In genomic region chr2:27381577-27382181, GRCh38 we compare ENCODE assay signal across 6 cellular contexts. TPM values are rescaled to one million over a fixed set of nuclear protein-coding genes. Genes with fewer than 3 reads are reported as not detected.
DNase-seq lines count a peak whose midpoint lies in the region; ATAC-seq, FAIRE-seq and TF ChIP-seq lines count a peak whose summit lies in the region.

No MANE protein-coding gene starts in this region.

- H2AFZ ChIP-seq in keratinocyte (ENCODE audit: control insufficient read depth, low read length), result no peak overlapping the region

- no peak for DNase-seq in A673 (ENCODE audit: low spot score)
- DNase-seq in Panc1 (ENCODE audit: low read depth, low spot score), result no peak
- no peak for DNase-seq in keratinocyte (ENCODE audit: low read depth, low spot score)
- DNase-seq in GDM1 (lab: John Stamatoyannopoulos, UW), result no peak
- no peak for DNase-seq in AG08396 (ENCODE audit: low spot score)

- H3K27me3 ChIP-seq in A673 (replicated peaks; ENCODE audit: insufficient read depth, low read depth, low read length, poor library complexity), result no peaks in the 10 kb centered on the region
- no peaks in the 10 kb centered on the region for H3K27me3 ChIP-seq in Panc1 (ENCODE audit: control insufficient read depth, insufficient read depth, low read length)
- no peaks in the 10 kb centered on the region for H3K27me3 ChIP-seq in keratinocyte (ENCODE audit: control insufficient read depth, extremely low read depth, insufficient read depth, low read length)

- no peak overlapping the region for H3K4me3 ChIP-seq in A673 (ENCODE audit: low read depth, low read length, poor library complexity, severe bottlenecking)
- H3K4me3 ChIP-seq in Panc1 (ENCODE audit: low read depth in 2 of 2, low read length in 2 of 2), result no peak overlapping the region
- no peak overlapping the region for H3K4me3 ChIP-seq in keratinocyte (ENCODE audit: control insufficient read depth in 2 of 3, extremely low read depth in 1 of 3, insufficient read depth in 2 of 3, low read depth in 1 of 3, low read length in 3 of 3)

- intact Hi-C loops in A673 (cut with micrococcal nuclease; ENCODE audit: unreplicated experiment), result no loop called here
- intact Hi-C loops in Panc1 (cut with micrococcal nuclease; ENCODE audit: unreplicated experiment), result no loop called here

- POLR2A ChIA-PET in A673 (lab: Charles Lee; ENCODE audit: low non-redundant PET), result no interaction called here
- POLR2A ChIA-PET in Panc1 (lab: Charles Lee), result interaction anchor here (1.0 kb wide), 1 partner anchor 28 kb away, joined by 4 read pairs; the partner anchor contains the start of gene PPM1G

- dilution Hi-C loops in keratinocyte (cut with MboI; ENCODE audit: extremely low pct_ligation_motif_present, low sequenced_read_pairs), result no loop called here

- TF ChIP-seq CTCF in A673 (conservative IDR thresholded peaks at IDR 0.05; ENCODE audit: low read depth, low read length) (no peak), Panc1 (IDR thresholded peaks at IDR 0.05) (no peak), keratinocyte (optimal IDR thresholded peaks at IDR 0.05 in 1 of 3, IDR thresholded peaks at IDR 0.05 in 1 of 3, conservative IDR thresholded peaks at IDR 0.05 in 1 of 3; ENCODE audit: extremely low read depth in 1 of 3, insufficient read depth in 2 of 3, low read length in 3 of 3) (no peak)

- peak overlapping the region; percentile 88 for H3K4me2 ChIP-seq in keratinocyte (ENCODE audit: control insufficient read depth, extremely low read depth, insufficient read depth, low read depth, low read length)

- CTCF ChIA-PET in A673 (lab: Charles Lee) (no interaction called here), Panc1 (lab: Charles Lee) (no interaction called here)

- H3K4me1 ChIP-seq in A673 (ENCODE audit: insufficient read depth, low read length, poor library complexity, severe bottlenecking) (peaks cover 15% of the 10 kb centered on the region), Panc1 (ENCODE audit: control insufficient read depth, insufficient read depth, low read length) (peaks cover 32% of the 10 kb centered on the region), keratinocyte (ENCODE audit: control insufficient read depth, extremely low read depth, insufficient read depth, low read length) (peaks cover 22% of the 10 kb centered on the region)

- in situ Hi-C loops in Panc1 (cut with HindIII; ENCODE audit: low pct_unique_long_range_greater_than_20kb, low sequenced_read_pairs), result no loop called here

- H3K27ac ChIP-seq in A673 (ENCODE audit: low read depth, low read length, poor library complexity, severe bottlenecking) (peak overlapping the region; percentile 89), Panc1 (ENCODE audit: low read length) (peak overlapping the region; percentile 91), keratinocyte (ENCODE audit: control insufficient read depth, insufficient read depth, low read length) (peak overlapping the region; percentile 86)

- peaks cover 30% of the 10 kb centered on the region for H3K79me2 ChIP-seq in keratinocyte (ENCODE audit: control insufficient read depth, insufficient read depth, low read length)

- H3K9ac ChIP-seq in keratinocyte (ENCODE audit: control insufficient read depth, extremely low read depth, insufficient read depth, low read length), result peak overlapping the region; percentile 91

- ATAC-seq in Panc1, result no peak
- no peak for ATAC-seq in HG03095 (IDR thresholded peaks at IDR 0.05; ENCODE audit: unreplicated experiment)

- no peaks in the 10 kb centered on the region for H3K9me1 ChIP-seq in keratinocyte (ENCODE audit: control insufficient read depth, extremely low read depth, insufficient read depth, low read length)

- FAIRE-seq in keratinocyte (lab: Jason Lieb, UNC), result peak; percentile 17

- H3K9me3 ChIP-seq in A673 (ENCODE audit: low read depth, low read length, poor library complexity, severe bottlenecking) (no peaks in the 10 kb centered on the region), Panc1 (ENCODE audit: control insufficient read depth, insufficient read depth, low read depth, low read length) (no peaks in the 10 kb centered on the region), keratinocyte (ENCODE audit: control insufficient read depth, low read depth, low read length) (no peaks in the 10 kb centered on the region)

- peaks cover 71% of the 10 kb centered on the region for H3K36me3 ChIP-seq in A673 (ENCODE audit: insufficient read depth, low read length, poor library complexity, severe bottlenecking)
- peaks cover 18% of the 10 kb centered on the region for H3K36me3 ChIP-seq in Panc1 (ENCODE audit: control insufficient read depth, insufficient read depth, low read length)
- peaks cover 37 to 47% of the 10 kb centered on the region in 2 experiments for H3K36me3 ChIP-seq in keratinocyte (ENCODE audit: control insufficient read depth in 2 of 2, extremely low read depth in 1 of 2, insufficient read depth in 2 of 2, low read length in 2 of 2)

- BruUV-seq in A673 (replicated peaks; lab: Mats Ljungman, UMichigan) (TSS peak; percentile 83), Panc1 (replicated peaks; lab: Mats Ljungman, UMichigan) (TSS peak; percentile 90)

- H4K20me1 ChIP-seq in keratinocyte (ENCODE audit: control insufficient read depth, extremely low read depth, insufficient read depth, low read length), result peaks cover 3% of the 10 kb centered on the region

RNA-seq across cellular contexts. Expression of gene ZNF513, which starts 1.1 kb away (rescaled TPM):
- total RNA-seq in A673 (2021), result 21.3 and 22.3 TPM in 2 replicates
- total RNA-seq in Panc1 (2021; ENCODE audit: unreplicated experiment), result 25.3 TPM
- 35.5 TPM for polyA plus RNA-seq in Panc1 (2012; ENCODE audit: insufficient read length)
- polyA plus RNA-seq in keratinocyte, result 8.8 to 14.3 TPM (median 8.9 TPM) in 3 replicates
- 4.3 TPM for polyA plus RNA-seq in keratinocyte (2011; ENCODE audit: low read depth)
- 3.5 and 8.7 TPM in 2 replicates for polyA plus RNA-seq in keratinocyte (2011; cell fraction: cytosol; rRNA removed)
- polyA plus RNA-seq in keratinocyte (2011; cell fraction: nucleus; rRNA removed), result 24.3 and 30.8 TPM in 2 replicates
- 8.9 and 9.5 TPM in 2 replicates for polyA plus RNA-seq in keratinocyte (2012; ENCODE audit: low replicate concordance)
- polyA minus RNA-seq in keratinocyte, result 3.8 to 11.4 TPM (median 4.2 TPM) in 3 replicates
- 12.9 TPM for polyA minus RNA-seq in keratinocyte (2011; cell fraction: cytosol; rRNA and poly(A)+ RNA removed)
- polyA minus RNA-seq in keratinocyte (2011; cell fraction: nucleus; rRNA and poly(A)+ RNA removed), result 5.7 and 6.2 TPM in 2 replicates

RNA-seq across cellular contexts. Expression of gene SNX17, which starts 11.3 kb away (rescaled TPM):
- total RNA-seq in A673 (2021) (109 and 110 TPM in 2 replicates), Panc1 (2021; ENCODE audit: unreplicated experiment) (116 TPM)
- 154 TPM for polyA plus RNA-seq in Panc1 (2012; ENCODE audit: insufficient read length)
- 79.4 to 101 TPM (median 83.3 TPM) in 3 replicates for polyA plus RNA-seq in keratinocyte
- 20.1 TPM for polyA plus RNA-seq in keratinocyte (2011; ENCODE audit: low read depth)
- 69.2 and 86.4 TPM in 2 replicates for polyA plus RNA-seq in keratinocyte (2011; cell fraction: cytosol; rRNA removed)
- 79.1 and 81.2 TPM in 2 replicates for polyA plus RNA-seq in keratinocyte (2011; cell fraction: nucleus; rRNA removed)
- polyA plus RNA-seq in keratinocyte (2012; ENCODE audit: low replicate concordance), result 43.6 and 90.3 TPM in 2 replicates
- 79.1 to 86.3 TPM (median 84.0 TPM) in 3 replicates for polyA minus RNA-seq in keratinocyte
- 106 TPM for polyA minus RNA-seq in keratinocyte (2011; cell fraction: cytosol; rRNA and poly(A)+ RNA removed)
- 30.5 and 33.0 TPM in 2 replicates for polyA minus RNA-seq in keratinocyte (2011; cell fraction: nucleus; rRNA and poly(A)+ RNA removed)

RNA-seq across cellular contexts. Expression of gene EIF2B4, which starts 11.5 kb away (rescaled TPM):
- 68.8 and 74.7 TPM in 2 replicates for total RNA-seq in A673 (2021)
- total RNA-seq in Panc1 (2021; ENCODE audit: unreplicated experiment), result 57.2 TPM
- 63.7 TPM for polyA plus RNA-seq in Panc1 (2012; ENCODE audit: insufficient read length)
- 43.1 to 54.9 TPM (median 54.2 TPM) in 3 replicates for polyA plus RNA-seq in keratinocyte
- 50.5 TPM for polyA plus RNA-seq in keratinocyte (2011; ENCODE audit: low read depth)
- polyA plus RNA-seq in keratinocyte (2011; cell fraction: cytosol; rRNA removed), result 33.9 and 39.0 TPM in 2 replicates
- polyA plus RNA-seq in keratinocyte (2011; cell fraction: nucleus; rRNA removed), result 77.4 and 78.1 TPM in 2 replicates
- polyA plus RNA-seq in keratinocyte (2012; ENCODE audit: low replicate concordance), result 55.8 and 68.5 TPM in 2 replicates
- polyA minus RNA-seq in keratinocyte, result 60.8 to 91.8 TPM (median 70.4 TPM) in 3 replicates
- 23.2 TPM for polyA minus RNA-seq in keratinocyte (2011; cell fraction: cytosol; rRNA and poly(A)+ RNA removed)
- polyA minus RNA-seq in keratinocyte (2011; cell fraction: nucleus; rRNA and poly(A)+ RNA removed), result 13.0 and 20.6 TPM in 2 replicates

RNA-seq across cellular contexts. Expression of gene GTF3C2, which starts 25.1 kb away (rescaled TPM):
- total RNA-seq in A673 (2021) (85.7 and 89.3 TPM in 2 replicates), Panc1 (2021; ENCODE audit: unreplicated experiment) (77.7 TPM)
- polyA plus RNA-seq in Panc1 (2012; ENCODE audit: insufficient read length), result 47.3 TPM
- polyA plus RNA-seq in keratinocyte, result 44.7 to 53.4 TPM (median 51.3 TPM) in 3 replicates
- 25.0 TPM for polyA plus RNA-seq in keratinocyte (2011; ENCODE audit: low read depth)
- 34.4 and 43.6 TPM in 2 replicates for polyA plus RNA-seq in keratinocyte (2011; cell fraction: cytosol; rRNA removed)
- polyA plus RNA-seq in keratinocyte (2011; cell fraction: nucleus; rRNA removed), result 93.6 and 94.0 TPM in 2 replicates
- 40.5 and 46.6 TPM in 2 replicates for polyA plus RNA-seq in keratinocyte (2012; ENCODE audit: low replicate concordance)
- polyA minus RNA-seq in keratinocyte, result 50.2 to 69.2 TPM (median 57.6 TPM) in 3 replicates
- polyA minus RNA-seq in keratinocyte (2011; cell fraction: cytosol; rRNA and poly(A)+ RNA removed), result 46.2 TPM
- 38.5 and 50.4 TPM in 2 replicates for polyA minus RNA-seq in keratinocyte (2011; cell fraction: nucleus; rRNA and poly(A)+ RNA removed)

RNA-seq across cellular contexts. Expression of gene PPM1G, which starts 27.7 kb away (rescaled TPM):
- 147 and 155 TPM in 2 replicates for total RNA-seq in A673 (2021)
- total RNA-seq in Panc1 (2021; ENCODE audit: unreplicated experiment), result 115 TPM
- polyA plus RNA-seq in Panc1 (2012; ENCODE audit: insufficient read length), result 115 TPM
- 31.8 to 86.8 TPM (median 55.5 TPM) in 3 replicates for polyA plus RNA-seq in keratinocyte
- 54.9 TPM for polyA plus RNA-seq in keratinocyte (2011; ENCODE audit: low read depth)
- polyA plus RNA-seq in keratinocyte (2011; cell fraction: cytosol; rRNA removed), result 44.3 and 56.2 TPM in 2 replicates
- polyA plus RNA-seq in keratinocyte (2011; cell fraction: nucleus; rRNA removed), result 50.1 and 50.4 TPM in 2 replicates
- polyA plus RNA-seq in keratinocyte (2012; ENCODE audit: low replicate concordance), result 56.2 and 101 TPM in 2 replicates
- polyA minus RNA-seq in keratinocyte, result 36.7 to 58.7 TPM (median 46.5 TPM) in 3 replicates
- polyA minus RNA-seq in keratinocyte (2011; cell fraction: cytosol; rRNA and poly(A)+ RNA removed), result 52.4 TPM
- polyA minus RNA-seq in keratinocyte (2011; cell fraction: nucleus; rRNA and poly(A)+ RNA removed), result 16.7 and 24.4 TPM in 2 replicates
